Comparison of ENCODE assay signal across 11 cellular contexts in genomic region chr3:175005193-175005592, GRCh38.
DNase-seq lines count a peak whose midpoint lies in the region; ATAC-seq and TF ChIP-seq lines count a peak whose summit lies in the region.
"Had no signal": no experiment of that assay in that cellular context is flagged by ENCODE, and none has a peak within 500 bp of the region (broad histone marks: within the 10 kb centered on the region; RNA-seq: fewer than 3 reads in every experiment).

No MANE protein-coding gene starts in this region.

- H3K4me1 Mint-ChIP-seq in CD14-positive monocyte, result no peaks in the 10 kb centered on the region

- intact Hi-C loops in CD14-positive monocyte (cut with micrococcal nuclease), result no loop called here

- H3K9me2 ChIP-seq in MM.1S (replicated peaks; ENCODE audit: insufficient read depth, low read length), result no peaks in the 10 kb centered on the region

- no peaks in the 10 kb centered on the region for H3K9me3 ChIP-seq in MM.1S (replicated peaks; ENCODE audit: insufficient read depth, low read length)
- no peaks in the 10 kb centered on the region for H3K9me3 ChIP-seq in adipocyte (ENCODE audit: control insufficient read depth, low read length)
- no peaks in the 10 kb centered on the region for H3K9me3 ChIP-seq in osteoblast (ENCODE audit: low read depth, low read length)
- H3K9me3 ChIP-seq: Caco-2 had no signal

- H3K4me1 ChIP-seq in MM.1S (ENCODE audit: low read length), result no peaks in the 10 kb centered on the region
- H3K4me1 ChIP-seq in adipocyte (ENCODE audit: control insufficient read depth, insufficient read depth, low read length), result peaks cover 4% of the 10 kb centered on the region
- peaks cover 23% of the 10 kb centered on the region for H3K4me1 ChIP-seq in osteoblast (ENCODE audit: insufficient read depth, low read length)
- H3K4me1 ChIP-seq: Caco-2 had no signal

- H3K27me3 ChIP-seq in MM.1S (replicated peaks; ENCODE audit: insufficient read depth, low read length) (no peaks in the 10 kb centered on the region), adipocyte (replicated peaks; ENCODE audit: control insufficient read depth, insufficient read depth, low read length) (no peaks in the 10 kb centered on the region), osteoblast (ENCODE audit: insufficient read depth, low read length) (no peaks in the 10 kb centered on the region)

- H3K4me2 ChIP-seq in MM.1S (ENCODE audit: low read depth, low read length) (peak overlapping the region; percentile 42; the same call in 1 of the 2 replicates), osteoblast (ENCODE audit: insufficient read depth, low read length) (peak overlapping the region; percentile 64)

- no peak overlapping the region for H3K27ac Mint-ChIP-seq in CD14-positive monocyte

- H3F3A ChIP-seq in MM.1S (ENCODE audit: insufficient read depth, low read length), result no peaks in the 10 kb centered on the region

- H3K9me3 Mint-ChIP-seq in CD14-positive monocyte, result peaks cover 0 to 5% (median 1%) of the 10 kb centered on the region in 7 donors

- H3K4me3 ChIP-seq in MM.1S (ENCODE audit: low read length) (peak overlapping the region; percentile 20; the same call in 1 of the 2 replicates), adipocyte (ENCODE audit: low read length) (no peak overlapping the region), osteoblast (ENCODE audit: insufficient read depth, low read length) (no peak overlapping the region)

- no peaks in the 10 kb centered on the region for H4K20me1 ChIP-seq in MM.1S (ENCODE audit: insufficient read depth, low read length)
- no peaks in the 10 kb centered on the region for H4K20me1 ChIP-seq in osteoblast (ENCODE audit: insufficient read depth, low read length)

- H2AFZ ChIP-seq in MM.1S (ENCODE audit: low read length), result peak overlapping the region; percentile 24; the same call in 1 of the 2 replicates
- H2AFZ ChIP-seq in osteoblast (ENCODE audit: low read length), result peak overlapping the region; percentile 61

- H3K79me2 ChIP-seq in MM.1S (ENCODE audit: low read length) (no peaks in the 10 kb centered on the region), osteoblast (ENCODE audit: insufficient read depth, low read length) (no peaks in the 10 kb centered on the region)

- H3K36me3 Mint-ChIP-seq in CD14-positive monocyte, result no peaks in the 10 kb centered on the region

- no peak for ATAC-seq in GM21717 (IDR thresholded peaks at IDR 0.05; ENCODE audit: unreplicated experiment)

- no peaks in the 10 kb centered on the region for H3K27me3 Mint-ChIP-seq in CD14-positive monocyte (ENCODE audit: low read depth in 3 of 3)

- H3K36me3 ChIP-seq in MM.1S (replicated peaks; ENCODE audit: insufficient read depth, low read length), result no peaks in the 10 kb centered on the region
- H3K36me3 ChIP-seq in adipocyte (ENCODE audit: control insufficient read depth, insufficient read depth, low read length, severe bottlenecking), result no peaks in the 10 kb centered on the region
- no peaks in the 10 kb centered on the region for H3K36me3 ChIP-seq in osteoblast (ENCODE audit: insufficient read depth, low read length)

- H3K27ac ChIP-seq in MM.1S (ENCODE audit: low read length), result peak overlapping the region; percentile 4; the same call in 1 of the 2 replicates
- peak overlapping the region; percentile 19 for H3K27ac ChIP-seq in osteoblast (ENCODE audit: low read depth, low read length)

- peak; percentile 2 for DNase-seq in NCI-H2029 treated with DMSO at 0.1 percent for 48 hours (lab: John Stamatoyannopoulos, UW)
- no peak for DNase-seq in NCI-H2029 (lab: John Stamatoyannopoulos, UW)
- DNase-seq in MM.1S, result peak; percentile 68
- DNase-seq in adipocyte (ENCODE audit: low read depth), result peak; percentile 22
- DNase-seq in osteoblast (ENCODE audit: insufficient read length, low spot score, missing footprints), result no peak
- no peak for DNase-seq in activated naive CD4-positive, alpha-beta T cell treated with Interleukin-2 at 50 U/mL for 16 hours
- DNase-seq in CD14-positive monocyte (ENCODE audit: low spot score), result no peak
- DNase-seq: Caco-2, NCI-H2227 treated with DMSO at 0.1 percent for 48 hours, RPMI8226 had no signal

- H3K9ac ChIP-seq in MM.1S (ENCODE audit: low read length) (peak overlapping the region; percentile 17; the same call in 1 of the 2 replicates), adipocyte (ENCODE audit: low read length) (no peak overlapping the region)

- no peak for TF ChIP-seq CTCF in MM.1S (IDR thresholded peaks at IDR 0.05; ENCODE audit: low read length)
- no peak for TF ChIP-seq CTCF in osteoblast (IDR thresholded peaks at IDR 0.05; ENCODE audit: extremely low read depth, low read depth, low read length)
- no peak for TF ChIP-seq CTCF in CD14-positive monocyte (IDR thresholded peaks at IDR 0.05)

- no peak overlapping the region for H3K4me3 Mint-ChIP-seq in CD14-positive monocyte

Comparison
In these comparisons a context has a peak if more than half of its experiments do, and no peak if none do; other contexts are left out.
1. DNase-seq: peak in NCI-H2029 treated with DMSO at 0.1 percent for 48 hours (single experiment), MM.1S (single experiment) and adipocyte (single experiment); none in NCI-H2029 (single experiment), osteoblast (single experiment), activated naive CD4-positive, alpha-beta T cell treated with Interleukin-2 at 50 U/mL for 16 hours (single experiment) and CD14-positive monocyte (single experiment).